In genomic region chr6:158165919-158166416, GRCh38 we compare ENCODE assay signal across 25 cellular contexts.
"Had no signal": no experiment of that assay in that cellular context is flagged by ENCODE, and none has a peak within 500 bp of the region (broad histone marks: within the 10 kb centered on the region; RNA-seq: fewer than 3 reads in every experiment).

No MANE protein-coding gene starts in this region.

- H3K27ac ChIP-seq: esophagus muscularis mucosa, gastrocnemius medialis, thoracic aorta, upper lobe of left lung, VCaP had no signal

- H3K9me3 Mint-ChIP-seq: activated CD4-positive, alpha-beta T cell treated with anti-CD3 and anti-CD28 coated beads, Interleukin-2, amount 10 ng/mL, durations not matched to agents 24 days and 14 days; activated naive CD4-positive, alpha-beta T cell treated with anti-CD3 and anti-CD28 coated beads, Interleukin-2, amount 50 U/mL, for 72 hours; activated T-helper 17 cell treated with anti-CD3 and anti-CD28 coated beads, Interleukin-2, amount 50 U/mL, for 72 hours; nephron progenitor cell; T-helper 2 cell treated with Interferon-gamma antibody and Interleukin-4, amounts not matched to agents 5 μg/mL and 100 μg/mL, for 36 hours had no signal

- H3K27me3 Mint-ChIP-seq: activated T-helper 17 cell treated with anti-CD3 and anti-CD28 coated beads, Interleukin-2, amount 50 U/mL, for 72 hours had no signal

- H3K9me3 ChIP-seq: esophagus muscularis mucosa, gastrocnemius medialis, thoracic aorta, upper lobe of left lung had no signal

- DNase-seq: activated CD4-positive, alpha-beta T cell treated with anti-CD3 and anti-CD28 coated beads, Interleukin-2, amount 10 ng/mL, durations not matched to agents 24 days and 14 days; activated CD8-positive, alpha-beta T cell treated with anti-CD3 and anti-CD28 coated beads, Interleukin-2, amount 10 ng/mL, durations not matched to agents 7 days and 5 days; aorta; central memory CD4-positive, alpha-beta T cell; effector memory CD4-positive, alpha-beta T cell; gastrocnemius medialis; head of caudate nucleus; hypothalamus; left ventricle myocardium superior; mammary epithelial cell; midbrain; nephron progenitor cell; occipital lobe; posterior cingulate gyrus; stimulated activated CD4-positive, alpha-beta T cell treated with anti-CD3 and anti-CD28 coated beads, Interleukin-4, amount 100 ng/mL, for 24 hours; stimulated activated naive CD4-positive, alpha-beta T cell treated with Interleukin-2 at 50 U/mL for 16 hours; upper lobe of left lung had no signal

- H3K27me3 ChIP-seq: esophagus muscularis mucosa, gastrocnemius medialis, upper lobe of left lung had no signal

- FAIRE-seq: colon had no signal

- H3K27ac Mint-ChIP-seq: activated CD8-positive, alpha-beta T cell treated with anti-CD3 and anti-CD28 coated beads, Interleukin-2, amount 10 ng/mL, durations not matched to agents 7 days and 5 days; nephron progenitor cell had no signal

- H3K4me3 ChIP-seq: upper lobe of left lung had no signal

- H3K36me3 ChIP-seq: esophagus muscularis mucosa, gastrocnemius medialis, thoracic aorta, upper lobe of left lung had no signal

- ATAC-seq: activated CD4-positive, CD25-positive, alpha-beta regulatory T cell treated with anti-CD3 and anti-CD28 coated beads, Interleukin-2, amount 50 U/mL, for 24 hours; activated CD8-positive, alpha-beta T cell treated with anti-CD3 and anti-CD28 coated beads, Interleukin-2, amount 10 ng/mL, durations not matched to agents 7 days and 5 days; activated naive CD4-positive, alpha-beta T cell treated with anti-CD3 and anti-CD28 coated beads, Interleukin-2, amount 50 U/mL, for 72 hours; activated T-helper 17 cell treated with anti-CD3 and anti-CD28 coated beads, Interleukin-2, amount 50 U/mL, for 72 hours; gastrocnemius medialis; left ventricle myocardium superior had no signal
